Comparison of ENCODE assay signal across 6 cellular contexts in the genomic region with DNA sequence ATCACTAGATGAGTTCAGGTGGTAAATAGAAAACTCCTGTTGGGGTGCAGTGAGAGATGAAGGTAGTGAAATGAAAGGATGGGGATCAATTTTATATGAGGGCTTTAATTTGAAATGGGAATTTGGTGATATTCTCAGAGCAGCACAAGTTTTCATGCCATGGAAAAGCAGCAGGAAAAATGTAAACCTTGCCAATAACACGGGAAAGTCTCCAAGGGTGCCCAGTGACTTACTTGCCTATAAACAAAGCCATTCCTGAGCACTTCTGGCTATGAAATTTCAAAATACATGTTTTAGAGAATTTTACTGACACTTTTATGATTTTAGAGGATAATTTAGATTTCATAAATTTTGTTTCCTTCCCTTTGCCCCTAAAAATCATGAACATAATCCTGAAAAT. TPM values are rescaled to one million over a fixed set of nuclear protein-coding genes. Genes with fewer than 3 reads are reported as not detected.
"Had no signal": no experiment of that assay in that cellular context is flagged by ENCODE, and none has a peak within 500 bp of the region (broad histone marks: within the 10 kb centered on the region; RNA-seq: fewer than 3 reads in every experiment).

No MANE protein-coding gene starts in this region.

- DNase-seq: GM23248, GOT3, H7, H9, HCEC 1CT, HFFc6 had no signal

RNA-seq across cellular contexts. Expression of a gene that starts 16.4 kb away (rescaled TPM):
- total RNA-seq: GM23248, HFFc6 had no signal
